ENCODE assay signal across 25 cellular contexts in genomic region chr3:98978068-98978811, GRCh38.
DNase-seq lines count a peak whose midpoint lies in the region; FAIRE-seq and TF ChIP-seq lines count a peak whose summit lies in the region.
"Had no signal": no experiment of that assay in that cellular context is flagged by ENCODE, and none has a peak within 500 bp of the region (broad histone marks: within the 10 kb centered on the region; RNA-seq: fewer than 3 reads in every experiment).

No MANE protein-coding gene starts in this region.

- no peaks in the 10 kb centered on the region for H3K36me3 ChIP-seq in KMS-11 (ENCODE audit: insufficient read depth)
- no peaks in the 10 kb centered on the region for H3K36me3 ChIP-seq in bronchial epithelial cell (ENCODE audit: control insufficient read depth, insufficient read depth, low read length)
- no peaks in the 10 kb centered on the region for H3K36me3 ChIP-seq in osteoblast (ENCODE audit: insufficient read depth, low read length)
- H3K36me3 ChIP-seq: heart left ventricle had no signal

- H3K27ac ChIP-seq in KMS-11 (no peak overlapping the region), osteoblast (ENCODE audit: low read depth, low read length) (peak overlapping the region; percentile 76)
- H3K27ac ChIP-seq: C4-2B had no signal

- no peaks in the 10 kb centered on the region for H3K9me3 ChIP-seq in osteoblast (ENCODE audit: low read depth, low read length)

- H2AFZ ChIP-seq in KMS-11 (ENCODE audit: low read depth) (peak overlapping the region; percentile 19; the same call in 1 of the 2 replicates), osteoblast (ENCODE audit: low read length) (no peak overlapping the region)

- H3K9ac ChIP-seq in KMS-11 = no peak overlapping the region

- no peak for TF ChIP-seq POLR2A in GM12892 (IDR thresholded peaks at IDR 0.05; ENCODE audit: low read depth, low read length)

- DNase-seq in GM12892 (ENCODE audit: insufficient read length) (no peak), bronchial epithelial cell (ENCODE audit: low read depth) (no peak), osteoblast (ENCODE audit: insufficient read length, low spot score, missing footprints) (peak; percentile 9), SIG-M5 (lab: John Stamatoyannopoulos, UW) (no peak), COLO668 (lab: John Stamatoyannopoulos, UW; ENCODE audit: unreplicated experiment) (no peak), DMS114 treated with DMSO at 0.1 percent for 48 hours (lab: John Stamatoyannopoulos, UW; ENCODE audit: unreplicated experiment) (no peak), COLO829 (ENCODE audit: low spot score) (no peak)
- DNase-seq: activated B cell treated with CpG ODN at 0.5 μM for 24 hours; activated CD4-positive, alpha-beta T cell treated with anti-CD3 and anti-CD28 coated beads, Interleukin-2, amount 10 ng/mL, durations not matched to agents 7 days and 5 days; activated effector memory CD4-positive, alpha-beta T cell treated with anti-CD3 and anti-CD28 coated beads, Interleukin-2, amount 50 U/mL, for 16 hours; activated T-cell treated with anti-CD3 and anti-CD28 coated beads, Interleukin-2, amount 50 U/mL, for 1 hour; anterior cingulate cortex; effector CD8-positive, alpha-beta T cell; heart left ventricle; islet precursor cell; natural killer cell; NCI-H1436 treated with DMSO at 0.1 percent for 48 hours; NCI-H345; substantia nigra; trophoblast cell had no signal

- FAIRE-seq in GM12892 (lab: Jason Lieb, UNC) (peak; percentile 89), bronchial epithelial cell (lab: Jason Lieb, UNC) (peak; percentile 28)
- FAIRE-seq: D721Med, H1 had no signal

- H3K27me3 ChIP-seq in KMS-11 (ENCODE audit: insufficient read depth, low read depth) = no peaks in the 10 kb centered on the region
- H3K27me3 ChIP-seq in bronchial epithelial cell (ENCODE audit: control insufficient read depth, insufficient read depth, low read length) = no peaks in the 10 kb centered on the region
- no peaks in the 10 kb centered on the region for H3K27me3 ChIP-seq in osteoblast (ENCODE audit: insufficient read depth, low read length)
- H3K27me3 ChIP-seq: heart left ventricle had no signal

- H3K4me2 ChIP-seq in KMS-11 (peak overlapping the region; percentile 5; the same call in 1 of the 2 replicates), osteoblast (ENCODE audit: insufficient read depth, low read length) (peak overlapping the region; percentile 65)

- H3K79me2 ChIP-seq in KMS-11 (ENCODE audit: insufficient read depth, low read depth) (no peaks in the 10 kb centered on the region), osteoblast (ENCODE audit: insufficient read depth, low read length) (peaks cover 25% of the 10 kb centered on the region)

- no peaks in the 10 kb centered on the region for H4K20me1 ChIP-seq in KMS-11 (ENCODE audit: insufficient read depth)
- H4K20me1 ChIP-seq in osteoblast (ENCODE audit: insufficient read depth, low read length) = no peaks in the 10 kb centered on the region

- no peak for TF ChIP-seq CTCF in KMS-11 (conservative IDR thresholded peaks at IDR 0.05; ENCODE audit: low read depth, low read length)
- no peak for TF ChIP-seq CTCF in bronchial epithelial cell (IDR thresholded peaks at IDR 0.05; ENCODE audit: insufficient read depth, low read length, severe bottlenecking)
- no peak for TF ChIP-seq CTCF in osteoblast (IDR thresholded peaks at IDR 0.05; ENCODE audit: extremely low read depth, low read depth, low read length)

- H3K4me1 ChIP-seq in KMS-11 (ENCODE audit: low read depth, poor library complexity, severe bottlenecking) (peaks cover 28% of the 10 kb centered on the region), osteoblast (ENCODE audit: insufficient read depth, low read length) (peaks cover 34% of the 10 kb centered on the region)

- H3K4me3 ChIP-seq in KMS-11 (IDR thresholded peaks at IDR 0.05; ENCODE audit: insufficient read depth, low read depth, low read length) (no peak overlapping the region), bronchial epithelial cell (ENCODE audit: low read depth, low read length) (no peak overlapping the region), osteoblast (ENCODE audit: insufficient read depth, low read length) (no peak overlapping the region)
- H3K4me3 ChIP-seq: coronary artery, heart left ventricle had no signal
